21 cellular contexts compared by ENCODE assay signal in genomic region chr22:39925273-39925672, GRCh38. TPM values are rescaled to one million over a fixed set of nuclear protein-coding genes. Genes with fewer than 3 reads are reported as not detected.
DNase-seq lines count a peak whose midpoint lies in the region; ATAC-seq and TF ChIP-seq lines count a peak whose summit lies in the region.
"Had no signal": no experiment of that assay in that cellular context is flagged by ENCODE, and none has a peak within 500 bp of the region (broad histone marks: within the 10 kb centered on the region; RNA-seq: fewer than 3 reads in every experiment).

No MANE protein-coding gene starts in this region.

- H3K27me3 ChIP-seq in hepatocyte, result no peaks in the 10 kb centered on the region
- no peaks in the 10 kb centered on the region for H3K27me3 ChIP-seq in right atrium auricular region

- peaks cover 6% of the 10 kb centered on the region for H3K4me1 ChIP-seq in hepatocyte (ENCODE audit: insufficient read depth)
- no peaks in the 10 kb centered on the region for H3K4me1 ChIP-seq in right atrium auricular region

- H3K27me3 Mint-ChIP-seq in activated naive CD8-positive, alpha-beta T cell treated with anti-CD3 and anti-CD28 coated beads, Interleukin-2, amount 10 ng/mL, durations not matched to agents 7 days and 5 days, result no peaks in the 10 kb centered on the region
- no peaks in the 10 kb centered on the region for H3K27me3 Mint-ChIP-seq in activated naive CD8-positive, alpha-beta T cell treated with anti-CD3 and anti-CD28 coated beads, Interleukin-2, amount 50 U/mL, for 24 hours
- no peaks in the 10 kb centered on the region for H3K27me3 Mint-ChIP-seq in activated CD8-positive, alpha-beta T cell treated with anti-CD3 and anti-CD28 coated beads, Interleukin-2, amount 10 ng/mL, durations not matched to agents 7 days and 5 days (ENCODE audit: low read depth)
- no peaks in the 10 kb centered on the region for H3K27me3 Mint-ChIP-seq in natural killer cell treated with Interleukin-12 subunit alpha and Interleukin-12 subunit beta and Interleukin-15 and Interleukin-18, amount 100 ng/mL, for 72 hours

- H3K4me1 Mint-ChIP-seq in activated naive CD8-positive, alpha-beta T cell treated with anti-CD3 and anti-CD28 coated beads, Interleukin-2, amount 10 ng/mL, durations not matched to agents 7 days and 5 days, result peaks cover 49% of the 10 kb centered on the region
- peaks cover 60% of the 10 kb centered on the region for H3K4me1 Mint-ChIP-seq in activated naive CD8-positive, alpha-beta T cell treated with anti-CD3 and anti-CD28 coated beads, Interleukin-2, amount 50 U/mL, for 24 hours
- H3K4me1 Mint-ChIP-seq in activated CD8-positive, alpha-beta T cell treated with anti-CD3 and anti-CD28 coated beads, Interleukin-2, amount 10 ng/mL, durations not matched to agents 7 days and 5 days (ENCODE audit: low read depth), result peaks cover 54% of the 10 kb centered on the region
- peaks cover 41 to 49% of the 10 kb centered on the region in 2 donors for H3K4me1 Mint-ChIP-seq in natural killer cell treated with Interleukin-12 subunit alpha and Interleukin-12 subunit beta and Interleukin-15 and Interleukin-18, amount 100 ng/mL, for 72 hours (ENCODE audit: low read depth in 2 of 2)

- H3K4me3 ChIP-seq in hepatocyte (no peak overlapping the region), right atrium auricular region (no peak overlapping the region)

- no peak overlapping the region for H3K4me3 Mint-ChIP-seq in activated naive CD8-positive, alpha-beta T cell treated with anti-CD3 and anti-CD28 coated beads, Interleukin-2, amount 10 ng/mL, durations not matched to agents 7 days and 5 days
- H3K4me3 Mint-ChIP-seq in activated naive CD8-positive, alpha-beta T cell treated with anti-CD3 and anti-CD28 coated beads, Interleukin-2, amount 50 U/mL, for 24 hours, result no peak overlapping the region
- no peak overlapping the region for H3K4me3 Mint-ChIP-seq in activated CD8-positive, alpha-beta T cell treated with anti-CD3 and anti-CD28 coated beads, Interleukin-2, amount 10 ng/mL, durations not matched to agents 7 days and 5 days
- peak overlapping the region; percentile 55 for H3K4me3 Mint-ChIP-seq in natural killer cell treated with Interleukin-12 subunit alpha and Interleukin-12 subunit beta and Interleukin-15 and Interleukin-18, amount 100 ng/mL, for 72 hours

- H3K27ac Mint-ChIP-seq in activated naive CD8-positive, alpha-beta T cell treated with anti-CD3 and anti-CD28 coated beads, Interleukin-2, amount 10 ng/mL, durations not matched to agents 7 days and 5 days, result no peak overlapping the region
- no peak overlapping the region for H3K27ac Mint-ChIP-seq in activated naive CD8-positive, alpha-beta T cell treated with anti-CD3 and anti-CD28 coated beads, Interleukin-2, amount 50 U/mL, for 24 hours
- H3K27ac Mint-ChIP-seq in activated CD8-positive, alpha-beta T cell treated with anti-CD3 and anti-CD28 coated beads, Interleukin-2, amount 10 ng/mL, durations not matched to agents 7 days and 5 days, result no peak overlapping the region
- peak overlapping the region; percentile 58 to 70 for H3K27ac Mint-ChIP-seq in natural killer cell treated with Interleukin-12 subunit alpha and Interleukin-12 subunit beta and Interleukin-15 and Interleukin-18, amount 100 ng/mL, for 72 hours
- H3K27ac Mint-ChIP-seq: H9 had no signal

- DNase-seq in activated naive CD8-positive, alpha-beta T cell treated with anti-CD3 and anti-CD28 coated beads, Interleukin-2, amount 10 ng/mL, durations not matched to agents 7 days and 5 days, result no peak
- DNase-seq in activated naive CD8-positive, alpha-beta T cell treated with anti-CD3 and anti-CD28 coated beads, Interleukin-2, amount 50 U/mL, for 24 hours, result no peak
- DNase-seq in activated CD8-positive, alpha-beta T cell treated with anti-CD3 and anti-CD28 coated beads, Interleukin-2, amount 10 ng/mL, durations not matched to agents 7 days and 5 days, result no peak
- no peak for DNase-seq in natural killer cell treated with Interleukin-12 subunit alpha and Interleukin-12 subunit beta and Interleukin-15 and Interleukin-18, amount 100 ng/mL, for 72 hours (ENCODE audit: low spot score)
- DNase-seq in NCI-H1694 (lab: John Stamatoyannopoulos, UW), result no peak
- no peak for DNase-seq in hepatocyte (ENCODE audit: low spot score)
- DNase-seq in right atrium auricular region (ENCODE audit: low spot score), result no peak
- DNase-seq: Calu3; DMS53; H9; NCI-H1105 treated with DMSO at 0.1 percent for 48 hours; NCI-H1930; NCI-H2171; NCI-H446; NK-92 treated with Interleukin-12 subunit alpha and Interleukin-12 subunit beta, amount 100 ng/mL, for 24 hours; SHP77 treated with DMSO at 0.1 percent for 48 hours had no signal

- POLR2A ChIA-PET in activated naive CD8-positive, alpha-beta T cell treated with anti-CD3 and anti-CD28 coated beads, Interleukin-2, amount 10 ng/mL, durations not matched to agents 7 days and 5 days (lab: Charles Lee), result interaction anchor here (1.6 to 11.8 kb wide), 6 partner anchors 9 to 33 kb away, joined by 4 to 543 read pairs (median 25); partner anchors contain the start of gene GRAP2
- POLR2A ChIA-PET in activated CD8-positive, alpha-beta T cell treated with anti-CD3 and anti-CD28 coated beads, Interleukin-2, amount 10 ng/mL, durations not matched to agents 7 days and 5 days (lab: Charles Lee), result interaction anchor here (0.6 to 11.3 kb wide), 10 partner anchors 8 to 151 kb away, joined by 3 to 412 read pairs (median 6); partner anchors contain the start of gene GRAP2

- ATAC-seq in activated naive CD8-positive, alpha-beta T cell treated with anti-CD3 and anti-CD28 coated beads, Interleukin-2, amount 10 ng/mL, durations not matched to agents 7 days and 5 days (ENCODE audit: low read depth), result peak; percentile 1
- ATAC-seq in activated naive CD8-positive, alpha-beta T cell treated with anti-CD3 and anti-CD28 coated beads, Interleukin-2, amount 50 U/mL, for 24 hours, result no peak
- ATAC-seq in activated CD8-positive, alpha-beta T cell treated with anti-CD3 and anti-CD28 coated beads, Interleukin-2, amount 10 ng/mL, durations not matched to agents 7 days and 5 days, result peak; percentile 0
- no peak for ATAC-seq in natural killer cell treated with Interleukin-12 subunit alpha and Interleukin-12 subunit beta and Interleukin-15 and Interleukin-18, amount 100 ng/mL, for 72 hours

- CTCF ChIA-PET in activated CD8-positive, alpha-beta T cell treated with anti-CD3 and anti-CD28 coated beads, Interleukin-2, amount 10 ng/mL, durations not matched to agents 7 days and 5 days (lab: Charles Lee), result interaction anchor here (0.9 to 11.3 kb wide), 11 partner anchors 8 to 423 kb away, joined by 3 to 242 read pairs (median 6); partner anchors contain the start of gene GRAP2

- no peaks in the 10 kb centered on the region for H3K9me2 ChIP-seq in hepatocyte (replicated peaks; ENCODE audit: insufficient read depth)

- no peaks in the 10 kb centered on the region for H4K20me1 ChIP-seq in hepatocyte (ENCODE audit: insufficient read depth, poor library complexity, severe bottlenecking)

- H3K9me3 ChIP-seq in hepatocyte (ENCODE audit: low read depth) (no peaks in the 10 kb centered on the region), right atrium auricular region (no peaks in the 10 kb centered on the region)

- no peak overlapping the region for H2AFZ ChIP-seq in hepatocyte

- H3K36me3 Mint-ChIP-seq in activated naive CD8-positive, alpha-beta T cell treated with anti-CD3 and anti-CD28 coated beads, Interleukin-2, amount 10 ng/mL, durations not matched to agents 7 days and 5 days, result peaks cover 47% of the 10 kb centered on the region
- peaks cover 15% of the 10 kb centered on the region for H3K36me3 Mint-ChIP-seq in activated naive CD8-positive, alpha-beta T cell treated with anti-CD3 and anti-CD28 coated beads, Interleukin-2, amount 50 U/mL, for 24 hours (ENCODE audit: low read depth)
- H3K36me3 Mint-ChIP-seq in activated CD8-positive, alpha-beta T cell treated with anti-CD3 and anti-CD28 coated beads, Interleukin-2, amount 10 ng/mL, durations not matched to agents 7 days and 5 days (ENCODE audit: low read depth), result peaks cover 56% of the 10 kb centered on the region
- no peaks in the 10 kb centered on the region for H3K36me3 Mint-ChIP-seq in natural killer cell treated with Interleukin-12 subunit alpha and Interleukin-12 subunit beta and Interleukin-15 and Interleukin-18, amount 100 ng/mL, for 72 hours

- H3K27ac ChIP-seq in hepatocyte (no peak overlapping the region), right atrium auricular region (no peak overlapping the region)
- H3K27ac ChIP-seq: C4-2B had no signal

- H3K9me3 Mint-ChIP-seq in activated naive CD8-positive, alpha-beta T cell treated with anti-CD3 and anti-CD28 coated beads, Interleukin-2, amount 10 ng/mL, durations not matched to agents 7 days and 5 days, result no peaks in the 10 kb centered on the region
- H3K9me3 Mint-ChIP-seq in activated naive CD8-positive, alpha-beta T cell treated with anti-CD3 and anti-CD28 coated beads, Interleukin-2, amount 50 U/mL, for 24 hours, result no peaks in the 10 kb centered on the region
- H3K9me3 Mint-ChIP-seq in activated CD8-positive, alpha-beta T cell treated with anti-CD3 and anti-CD28 coated beads, Interleukin-2, amount 10 ng/mL, durations not matched to agents 7 days and 5 days (ENCODE audit: insufficient read depth), result no peaks in the 10 kb centered on the region
- no peaks in the 10 kb centered on the region for H3K9me3 Mint-ChIP-seq in natural killer cell treated with Interleukin-12 subunit alpha and Interleukin-12 subunit beta and Interleukin-15 and Interleukin-18, amount 100 ng/mL, for 72 hours
- H3K9me3 Mint-ChIP-seq: H9 had no signal

- TF ChIP-seq CTCF in hepatocyte (IDR thresholded peaks at IDR 0.05; ENCODE audit: poor library complexity) (no peak), right atrium auricular region (IDR thresholded peaks at IDR 0.05) (no peak)

- no peaks in the 10 kb centered on the region for H3K36me3 ChIP-seq in hepatocyte (replicated peaks; ENCODE audit: insufficient read depth, low read depth)
- no peaks in the 10 kb centered on the region for H3K36me3 ChIP-seq in right atrium auricular region

- no peaks in the 10 kb centered on the region for H3K79me2 ChIP-seq in hepatocyte

- 100% methylated on average over 2 of the region's 2 CpGs for WGBS in hepatocyte (ENCODE audit: low lambda C conversion rate, missing lambda C conversion rate)

- H3K4me2 ChIP-seq in hepatocyte, result no peak overlapping the region

RNA-seq across cellular contexts. Expression of gene GRAP2, which starts 24.4 kb away (rescaled TPM):
- 100 to 1,000 TPM; 263 to 266 TPM for total RNA-seq in activated naive CD8-positive, alpha-beta T cell treated with anti-CD3 and anti-CD28 coated beads, Interleukin-2, amount 10 ng/mL, durations not matched to agents 7 days and 5 days
- 100 to 1,000 TPM; 235 to 239 TPM for total RNA-seq in activated CD8-positive, alpha-beta T cell treated with anti-CD3 and anti-CD28 coated beads, Interleukin-2, amount 10 ng/mL, durations not matched to agents 7 days and 5 days
- total RNA-seq in natural killer cell treated with Interleukin-12 subunit alpha and Interleukin-12 subunit beta and Interleukin-15 and Interleukin-18, amount 100 ng/mL, for 72 hours, result 10 to 100 TPM; 13.2 to 36.4 TPM
- total RNA-seq in hepatocyte (0.12 TPM in 1 of 2 replicates, not detected in the other), right atrium auricular region (1 to 10 TPM; 1.3 to 2.4 TPM)
- polyA plus RNA-seq in hepatocyte, result 0.51 TPM in 1 of 2 replicates, not detected in the other
- total RNA-seq: Calu3, H9, HT-29, LHCN-M2, OCI-LY7 had no signal

RNA-seq across cellular contexts. Expression of gene ENTHD1, which starts 31.7 kb away (rescaled TPM):
- under 1 TPM; 0.11 to 0.34 TPM for total RNA-seq in activated naive CD8-positive, alpha-beta T cell treated with anti-CD3 and anti-CD28 coated beads, Interleukin-2, amount 10 ng/mL, durations not matched to agents 7 days and 5 days
- total RNA-seq in activated CD8-positive, alpha-beta T cell treated with anti-CD3 and anti-CD28 coated beads, Interleukin-2, amount 10 ng/mL, durations not matched to agents 7 days and 5 days, result under 1 TPM in 1 of 2 experiments, not detected in 1; 0.11 TPM
- total RNA-seq in natural killer cell treated with Interleukin-12 subunit alpha and Interleukin-12 subunit beta and Interleukin-15 and Interleukin-18, amount 100 ng/mL, for 72 hours, result not detected
- total RNA-seq in hepatocyte (not detected in 2 replicates), right atrium auricular region (not detected)
- polyA plus RNA-seq in hepatocyte, result not detected in 2 replicates
- total RNA-seq: Calu3, H9, HT-29, LHCN-M2, OCI-LY7, RPMI7951 had no signal

RNA-seq across cellular contexts. Expression of gene TMA7B, which starts 34.9 kb away (rescaled TPM):
- 1 to 10 TPM; 8.5 to 9.1 TPM for total RNA-seq in activated naive CD8-positive, alpha-beta T cell treated with anti-CD3 and anti-CD28 coated beads, Interleukin-2, amount 10 ng/mL, durations not matched to agents 7 days and 5 days
- total RNA-seq in activated CD8-positive, alpha-beta T cell treated with anti-CD3 and anti-CD28 coated beads, Interleukin-2, amount 10 ng/mL, durations not matched to agents 7 days and 5 days, result 1 to 10 TPM; 8.6 to 8.7 TPM
- 1 to 10 TPM in 1 of 2 donors, under 1 TPM in 1; 0.86 to 2.8 TPM for total RNA-seq in natural killer cell treated with Interleukin-12 subunit alpha and Interleukin-12 subunit beta and Interleukin-15 and Interleukin-18, amount 100 ng/mL, for 72 hours
- total RNA-seq in hepatocyte, result not detected in 2 replicates
- not detected in 2 replicates for polyA plus RNA-seq in hepatocyte
- total RNA-seq in right atrium auricular region, result not detected
- total RNA-seq: Calu3, H9, HT-29, LHCN-M2, OCI-LY7 had no signal

Comparison
In these comparisons a context has a peak if more than half of its experiments do, and no peak if none do; other contexts are left out.
1. ATAC-seq: peak in activated naive CD8-positive, alpha-beta T cell treated with anti-CD3 and anti-CD28 coated beads, Interleukin-2, amount 10 ng/mL, durations not matched to agents 7 days and 5 days (single experiment) and activated CD8-positive, alpha-beta T cell treated with anti-CD3 and anti-CD28 coated beads, Interleukin-2, amount 10 ng/mL, durations not matched to agents 7 days and 5 days (single experiment); none in activated naive CD8-positive, alpha-beta T cell treated with anti-CD3 and anti-CD28 coated beads, Interleukin-2, amount 50 U/mL, for 24 hours (single experiment) and natural killer cell treated with Interleukin-12 subunit alpha and Interleukin-12 subunit beta and Interleukin-15 and Interleukin-18, amount 100 ng/mL, for 72 hours (0 of 2).
2. H3K27ac Mint-ChIP-seq: peak in natural killer cell treated with Interleukin-12 subunit alpha and Interleukin-12 subunit beta and Interleukin-15 and Interleukin-18, amount 100 ng/mL, for 72 hours (2 of 2); none in activated naive CD8-positive, alpha-beta T cell treated with anti-CD3 and anti-CD28 coated beads, Interleukin-2, amount 10 ng/mL, durations not matched to agents 7 days and 5 days (single experiment), activated naive CD8-positive, alpha-beta T cell treated with anti-CD3 and anti-CD28 coated beads, Interleukin-2, amount 50 U/mL, for 24 hours (single experiment) and activated CD8-positive, alpha-beta T cell treated with anti-CD3 and anti-CD28 coated beads, Interleukin-2, amount 10 ng/mL, durations not matched to agents 7 days and 5 days (single experiment).
3. RNA of gene GRAP2, which starts 24.4 kb away (total RNA-seq): 263 to 266 TPM in activated naive CD8-positive, alpha-beta T cell treated with anti-CD3 and anti-CD28 coated beads, Interleukin-2, amount 10 ng/mL, durations not matched to agents 7 days and 5 days and 235 to 239 TPM in activated CD8-positive, alpha-beta T cell treated with anti-CD3 and anti-CD28 coated beads, Interleukin-2, amount 10 ng/mL, durations not matched to agents 7 days and 5 days; 13.2 to 36.4 TPM in natural killer cell treated with Interleukin-12 subunit alpha and Interleukin-12 subunit beta and Interleukin-15 and Interleukin-18, amount 100 ng/mL, for 72 hours, 1.3 to 2.4 TPM in right atrium auricular region and 0.12 TPM in hepatocyte; every median in the first group is over 4 times any median in the second.